9 cellular contexts compared by ENCODE assay signal in the genomic region with DNA sequence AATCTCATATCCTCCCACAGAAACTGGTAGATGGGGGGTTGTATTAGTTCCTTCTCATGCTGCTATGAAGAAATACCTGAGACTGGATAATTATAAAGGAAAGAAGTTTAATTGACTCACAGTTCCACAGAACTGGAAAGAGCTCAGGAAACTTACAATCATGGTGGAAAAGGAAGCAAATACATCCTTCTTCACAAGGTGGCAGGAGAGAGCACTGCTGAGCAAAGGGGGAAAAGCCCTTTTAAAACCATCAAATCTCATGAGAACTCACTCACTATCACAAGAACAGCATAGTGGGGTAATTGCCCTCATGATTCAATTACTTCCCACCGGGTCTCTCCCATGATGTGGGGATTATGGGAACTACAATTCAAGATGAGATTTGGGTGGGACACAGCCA.
A peak's percentile ranks its signal among the peaks of the same experiment; 100 is the strongest.
DNase-seq lines count a peak whose midpoint lies in the region; FAIRE-seq and TF ChIP-seq lines count a peak whose summit lies in the region.
"Had no signal": no experiment of that assay in that cellular context is flagged by ENCODE, and none has a peak within 500 bp of the region (broad histone marks: within the 10 kb centered on the region; RNA-seq: fewer than 3 reads in every experiment).

No MANE protein-coding gene starts in this region.

- H3K27ac ChIP-seq in Karpas-422 (ENCODE audit: low read length) (no peak overlapping the region), astrocyte (ENCODE audit: low read depth, low read length) (no peak overlapping the region)

- H2AFZ ChIP-seq in Karpas-422 (ENCODE audit: low read length) (no peak overlapping the region), astrocyte (ENCODE audit: low read depth, low read length) (no peak overlapping the region)

- H3K36me3 Mint-ChIP-seq in astrocyte (ENCODE audit: low read depth, unreplicated experiment) (no peaks in the 10 kb centered on the region), nephron (ENCODE audit: low read depth) (no peaks in the 10 kb centered on the region)

- H3K27me3 ChIP-seq in GM06990 (replicated peaks; ENCODE audit: control insufficient read depth, insufficient read depth, low read length) (no peaks in the 10 kb centered on the region), Karpas-422 (ENCODE audit: low read length) (no peaks in the 10 kb centered on the region), astrocyte (ENCODE audit: insufficient read depth, low read length) (no peaks in the 10 kb centered on the region)

- H3K36me3 ChIP-seq in GM06990 (ENCODE audit: control insufficient read depth, insufficient read depth, low read length) (no peaks in the 10 kb centered on the region), Karpas-422 (ENCODE audit: insufficient read depth, low read length) (no peaks in the 10 kb centered on the region), astrocyte (ENCODE audit: insufficient read depth, low read length) (no peaks in the 10 kb centered on the region)

- no peaks in the 10 kb centered on the region for H3K9me2 ChIP-seq in Karpas-422 (replicated peaks; ENCODE audit: insufficient read depth, low read length)

- H3K4me2 ChIP-seq in Karpas-422 (ENCODE audit: low read depth, low read length, poor library complexity, severe bottlenecking) (no peak overlapping the region), astrocyte (ENCODE audit: low read length) (no peak overlapping the region)

- H3K4me1 Mint-ChIP-seq in astrocyte (ENCODE audit: low read depth, unreplicated experiment): no peaks in the 10 kb centered on the region
- H3K4me1 Mint-ChIP-seq in nephron: no peaks in the 10 kb centered on the region

- H3K9me3 ChIP-seq in Karpas-422 (ENCODE audit: low read length): no peaks in the 10 kb centered on the region
- H3K9me3 ChIP-seq in astrocyte (ENCODE audit: insufficient read depth, low read depth, low read length): no peaks in the 10 kb centered on the region

- H3K27ac Mint-ChIP-seq in astrocyte (ENCODE audit: unreplicated experiment) (no peak overlapping the region), nephron (no peak overlapping the region)

- no peak overlapping the region for H3K4me3 ChIP-seq in GM06990 (replicated peaks; ENCODE audit: low read depth, low read length)
- no peak overlapping the region for H3K4me3 ChIP-seq in Karpas-422 (ENCODE audit: low read length)
- H3K4me3 ChIP-seq in astrocyte (ENCODE audit: insufficient read depth, low read depth, low read length): no peak overlapping the region

- H3K9ac ChIP-seq in Karpas-422 (ENCODE audit: low read length) (no peak overlapping the region), astrocyte (ENCODE audit: low read length) (no peak overlapping the region)

- peak; percentile 55 for TF ChIP-seq CTCF in GM06990 (IDR thresholded peaks at IDR 0.05; ENCODE audit: insufficient read depth, low read length, poor library complexity, severe bottlenecking)
- TF ChIP-seq CTCF in astrocyte (IDR thresholded peaks at IDR 0.05; ENCODE audit: insufficient read depth, low read depth, low read length): peak; percentile 30
- TF ChIP-seq CTCF in nephron (IDR thresholded peaks at IDR 0.05; ENCODE audit: unreplicated experiment in 3 of 3): peak in 2 of 3 experiments; percentile 24 to 31

- H3K4me3 Mint-ChIP-seq in astrocyte (ENCODE audit: unreplicated experiment) (no peak overlapping the region), nephron (no peak overlapping the region)

- no peaks in the 10 kb centered on the region for H3K27me3 Mint-ChIP-seq in astrocyte (ENCODE audit: low read depth, unreplicated experiment)
- H3K27me3 Mint-ChIP-seq in nephron (ENCODE audit: low read depth): no peaks in the 10 kb centered on the region

- DNase-seq in GM06990 (ENCODE audit: extremely low read depth, insufficient read length) (no peak), Karpas-422 (peak; percentile 49), astrocyte (ENCODE audit: low read depth) (no peak), NCI-H2029 treated with DMSO at 0.1 percent for 48 hours (lab: John Stamatoyannopoulos, UW) (no peak), NCI-H345 (lab: John Stamatoyannopoulos, UW) (no peak), ecto neural progenitor cell (ENCODE audit: low spot score) (no peak)
- DNase-seq: activated CD4-positive, alpha-beta T cell treated with anti-CD3 and anti-CD28 coated beads for 48 hours; aorta had no signal

- no peak for FAIRE-seq in astrocyte (lab: Jason Lieb, UNC)

- H3K4me1 ChIP-seq in Karpas-422 (ENCODE audit: low read length) (no peaks in the 10 kb centered on the region), astrocyte (ENCODE audit: insufficient read depth, low read length) (no peaks in the 10 kb centered on the region)

- H3K9me3 Mint-ChIP-seq in astrocyte (ENCODE audit: unreplicated experiment) (no peaks in the 10 kb centered on the region), nephron (no peaks in the 10 kb centered on the region)

- no peaks in the 10 kb centered on the region for H4K20me1 ChIP-seq in Karpas-422 (ENCODE audit: insufficient read depth, low read depth, low read length)
- H4K20me1 ChIP-seq in astrocyte (ENCODE audit: insufficient read depth, low read length): no peaks in the 10 kb centered on the region

- no peaks in the 10 kb centered on the region for H3K79me2 ChIP-seq in Karpas-422 (ENCODE audit: low read length)
- no peaks in the 10 kb centered on the region for H3K79me2 ChIP-seq in astrocyte (ENCODE audit: insufficient read depth, low read length)
